Comparison of ENCODE assay signal across 1 cellular context in the genomic region with DNA sequence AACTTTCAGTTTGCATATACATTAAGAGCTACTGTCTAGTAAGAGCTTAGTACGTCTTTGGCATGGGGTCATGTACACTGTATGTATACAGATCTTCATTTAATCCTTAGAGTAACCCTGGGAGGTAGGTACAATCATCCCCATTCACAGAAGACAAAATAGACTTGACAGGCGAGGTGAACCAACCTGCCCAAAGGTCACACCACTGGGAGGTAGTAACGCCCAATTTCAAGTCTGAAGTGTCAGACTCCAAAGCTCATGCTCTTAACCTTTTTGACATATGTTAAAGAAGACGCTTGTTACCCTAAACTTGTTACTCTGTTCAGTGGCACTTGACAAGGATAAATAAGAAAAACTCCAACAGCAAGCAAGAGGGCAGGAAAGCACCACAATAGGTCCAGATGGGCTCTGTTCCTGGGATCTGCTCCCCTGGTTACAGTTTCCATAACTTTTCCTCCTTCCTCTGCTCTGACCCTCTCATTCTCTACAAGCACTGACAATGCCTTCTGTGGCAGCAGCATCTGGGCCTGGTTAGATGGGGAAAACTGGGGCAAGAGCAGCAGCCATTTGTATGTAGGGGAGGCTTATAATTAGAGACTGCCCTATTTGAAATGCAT.
TF ChIP-seq lines count a peak whose summit lies in the region.

No MANE protein-coding gene starts in this region.

TF ChIP-seq in K562, 482 proteins besides CTCF, POLR2A, EP300 and RAD21 (continued from another document):
- TF ChIP-seq, protein P1, sequence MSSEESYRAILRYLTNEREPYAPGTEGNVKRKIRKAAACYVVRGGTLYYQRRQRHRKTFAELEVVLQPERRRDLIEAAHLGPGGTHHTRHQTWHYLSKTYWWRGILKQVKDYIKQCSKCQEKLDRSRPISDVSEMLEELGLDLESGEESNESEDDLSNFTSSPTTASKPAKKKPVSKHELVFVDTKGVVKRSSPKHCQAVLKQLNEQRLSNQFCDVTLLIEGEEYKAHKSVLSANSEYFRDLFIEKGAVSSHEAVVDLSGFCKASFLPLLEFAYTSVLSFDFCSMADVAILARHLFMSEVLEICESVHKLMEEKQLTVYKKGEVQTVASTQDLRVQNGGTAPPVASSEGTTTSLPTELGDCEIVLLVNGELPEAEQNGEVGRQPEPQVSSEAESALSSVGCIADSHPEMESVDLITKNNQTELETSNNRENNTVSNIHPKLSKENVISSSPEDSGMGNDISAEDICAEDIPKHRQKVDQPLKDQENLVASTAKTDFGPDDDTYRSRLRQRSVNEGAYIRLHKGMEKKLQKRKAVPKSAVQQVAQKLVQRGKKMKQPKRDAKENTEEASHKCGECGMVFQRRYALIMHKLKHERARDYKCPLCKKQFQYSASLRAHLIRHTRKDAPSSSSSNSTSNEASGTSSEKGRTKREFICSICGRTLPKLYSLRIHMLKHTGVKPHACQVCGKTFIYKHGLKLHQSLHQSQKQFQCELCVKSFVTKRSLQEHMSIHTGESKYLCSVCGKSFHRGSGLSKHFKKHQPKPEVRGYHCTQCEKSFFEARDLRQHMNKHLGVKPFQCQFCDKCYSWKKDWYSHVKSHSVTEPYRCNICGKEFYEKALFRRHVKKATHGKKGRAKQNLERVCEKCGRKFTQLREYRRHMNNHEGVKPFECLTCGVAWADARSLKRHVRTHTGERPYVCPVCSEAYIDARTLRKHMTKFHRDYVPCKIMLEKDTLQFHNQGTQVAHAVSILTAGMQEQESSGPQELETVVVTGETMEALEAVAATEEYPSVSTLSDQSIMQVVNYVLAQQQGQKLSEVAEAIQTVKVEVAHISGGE (CRISPR knock-in tag; IDR thresholded peaks at IDR 0.05) = no peak
- TF ChIP-seq, protein P2, sequence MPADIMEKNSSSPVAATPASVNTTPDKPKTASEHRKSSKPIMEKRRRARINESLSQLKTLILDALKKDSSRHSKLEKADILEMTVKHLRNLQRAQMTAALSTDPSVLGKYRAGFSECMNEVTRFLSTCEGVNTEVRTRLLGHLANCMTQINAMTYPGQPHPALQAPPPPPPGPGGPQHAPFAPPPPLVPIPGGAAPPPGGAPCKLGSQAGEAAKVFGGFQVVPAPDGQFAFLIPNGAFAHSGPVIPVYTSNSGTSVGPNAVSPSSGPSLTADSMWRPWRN (IDR thresholded peaks at IDR 0.05; ENCODE audit: low read depth) = no peak
TF ChIP-seq in K562: peak in this region for 0.
